In genomic region chr19:16375157-16375935, GRCh38 we compare ENCODE assay signal across 1 cellular context.
TF ChIP-seq lines count a peak whose summit lies in the region.

No MANE protein-coding gene starts in this region.

TF ChIP-seq in HepG2, 621 proteins besides CTCF, POLR2A, EP300 and RAD21:
- TF ChIP-seq SAFB2 (CRISPR knock-in tag; IDR thresholded peaks at IDR 0.05; ENCODE audit: borderline replicate concordance, low read depth): no peak
- no peak for TF ChIP-seq POLR2AphosphoS2 (IDR thresholded peaks at IDR 0.05; ENCODE audit: low read depth, low read length)
- TF ChIP-seq MNT (IDR thresholded peaks at IDR 0.05): peak; percentile 65
